28 cellular contexts compared by ENCODE assay signal in the genomic region with DNA sequence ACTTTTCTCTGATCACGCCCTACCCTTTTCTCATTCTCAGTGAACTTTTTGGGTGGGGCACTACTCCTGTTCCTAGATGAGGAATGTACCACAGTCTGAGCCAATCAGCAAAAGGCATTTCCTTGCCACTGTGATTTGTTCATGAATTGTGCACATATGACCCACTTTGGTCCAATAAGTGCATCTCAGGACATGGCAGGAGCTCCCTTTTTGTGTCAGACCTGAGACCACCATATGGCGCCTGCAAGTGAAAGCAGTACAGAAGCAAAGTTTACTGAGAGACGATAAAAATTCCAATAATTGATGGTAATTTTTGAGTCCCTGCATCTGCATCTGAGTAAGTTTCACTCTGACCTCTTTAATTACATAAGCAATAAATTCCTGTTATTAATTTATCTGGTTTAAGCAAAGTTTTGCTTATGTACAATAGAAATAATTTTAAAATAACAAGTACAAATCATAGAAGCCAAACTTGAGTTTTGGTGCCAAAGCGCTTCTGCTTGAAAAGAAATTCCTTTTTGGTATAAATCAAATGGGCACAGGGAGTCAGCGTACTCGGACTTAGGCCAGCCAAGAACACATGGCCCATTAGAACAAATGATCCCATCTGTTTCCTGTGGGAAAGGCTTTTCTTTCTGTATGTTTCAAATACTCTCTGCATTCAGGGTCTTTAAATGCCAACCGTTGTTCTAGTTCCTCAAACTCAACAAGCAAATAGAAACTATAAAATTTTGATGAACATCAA.
"Had no signal": no experiment of that assay in that cellular context is flagged by ENCODE, and none has a peak within 500 bp of the region (broad histone marks: within the 10 kb centered on the region; RNA-seq: fewer than 3 reads in every experiment).

No MANE protein-coding gene starts in this region.

- ATAC-seq: activated CD4-positive, alpha-beta T cell treated with anti-CD3 and anti-CD28 coated beads for 36 hours; activated CD8-positive, alpha-beta memory T cell treated with anti-CD3 and anti-CD28 coated beads, Interleukin-2, amount 10 ng/mL, durations not matched to agents 7 days and 5 days; activated CD8-positive, alpha-beta T cell treated with anti-CD3 and anti-CD28 coated beads, Interleukin-2, amount 10 ng/mL, durations not matched to agents 7 days and 5 days; activated naive CD4-positive, alpha-beta T cell treated with anti-CD3 and anti-CD28 coated beads, Interleukin-2, amount 50 U/mL, for 72 hours; effector memory CD8-positive, alpha-beta T cell; foreskin keratinocyte; gastrocnemius medialis; heart right ventricle had no signal

- H3K27ac Mint-ChIP-seq: activated CD4-positive, alpha-beta memory T cell treated with anti-CD3 and anti-CD28 coated beads for 36 hours; activated CD4-positive, alpha-beta T cell treated with anti-CD3 and anti-CD28 coated beads for 36 hours; activated CD4-positive, alpha-beta T cell treated with anti-CD3 and anti-CD28 coated beads, Interleukin-2, amount 10 ng/mL, durations not matched to agents 24 days and 14 days; activated CD8-positive, alpha-beta memory T cell treated with anti-CD3 and anti-CD28 coated beads, Interleukin-2, amount 10 ng/mL, durations not matched to agents 7 days and 5 days; activated CD8-positive, alpha-beta T cell treated with anti-CD3 and anti-CD28 coated beads, Interleukin-2, amount 10 ng/mL, durations not matched to agents 7 days and 5 days; activated naive CD4-positive, alpha-beta T cell treated with anti-CD3 and anti-CD28 coated beads, Interleukin-2, amount 10 ng/mL, durations not matched to agents 7 days and 5 days; activated naive CD4-positive, alpha-beta T cell treated with anti-CD3 and anti-CD28 coated beads, Interleukin-2, amount 50 U/mL, for 72 hours; activated naive CD8-positive, alpha-beta T cell treated with anti-CD3 and anti-CD28 coated beads, Interleukin-2, amount 10 ng/mL, durations not matched to agents 7 days and 5 days; activated T-helper 1 cell treated with anti-CD3 and anti-CD28 coated beads, Interleukin-12 subunit alpha, Interleukin-12 subunit beta, Interleukin-2, Interleukin-4 antibody, amounts not matched to agents 30 ng/mL and 10 ng/mL and 1 ng/mL, durations not matched to agents 14 hours and 24 hours and 36 hours; brain; effector memory CD8-positive, alpha-beta T cell had no signal

- DNase-seq: activated CD4-positive, alpha-beta memory T cell treated with anti-CD3 and anti-CD28 coated beads for 36 hours; activated CD4-positive, alpha-beta T cell treated with anti-CD3 and anti-CD28 coated beads for 36 hours; activated CD4-positive, alpha-beta T cell treated with anti-CD3 and anti-CD28 coated beads, Interleukin-2, amount 10 ng/mL, durations not matched to agents 24 days and 14 days; activated CD4-positive, CD25-positive, alpha-beta regulatory T cell; activated CD4-positive, CD25-positive, alpha-beta regulatory T cell treated with anti-CD3 and anti-CD28 coated beads, Interleukin-2, amount 50 U/mL, for 72 hours; activated CD8-positive, alpha-beta memory T cell treated with anti-CD3 and anti-CD28 coated beads, Interleukin-2, amount 10 ng/mL, durations not matched to agents 7 days and 5 days; activated CD8-positive, alpha-beta memory T cell treated with anti-CD3 and anti-CD28 coated beads, Interleukin-2, amount 50 U/mL, for 4 hours; activated CD8-positive, alpha-beta T cell treated with anti-CD3 and anti-CD28 coated beads, Interleukin-2, amount 10 ng/mL, durations not matched to agents 7 days and 5 days; activated gamma-delta T cell; activated naive CD4-positive, alpha-beta T cell; activated naive CD4-positive, alpha-beta T cell treated with anti-CD3 and anti-CD28 coated beads, Interleukin-2, amount 10 ng/mL, durations not matched to agents 7 days and 5 days; activated naive CD8-positive, alpha-beta T cell treated with anti-CD3 and anti-CD28 coated beads, Interleukin-2, amount 10 ng/mL, durations not matched to agents 7 days and 5 days; activated T-cell treated with anti-CD3 and anti-CD28 coated beads, Interleukin-2, amount 50 U/mL, for 1 hour; activated T-cell treated with anti-CD3 and anti-CD28 coated beads, Interleukin-2, amount 50 U/mL, for 48 hours; central memory CD4-positive, alpha-beta T cell; cortex of kidney; dermis blood vessel endothelial cell; effector CD4-positive, alpha-beta T cell; effector memory CD8-positive, alpha-beta T cell; erythroblast; foreskin keratinocyte; gastrocnemius medialis; heart right ventricle; hippocampal formation; T-helper 2 cell had no signal

- H3K27me3 Mint-ChIP-seq: activated CD4-positive, alpha-beta memory T cell treated with anti-CD3 and anti-CD28 coated beads for 36 hours; activated CD4-positive, alpha-beta T cell treated with anti-CD3 and anti-CD28 coated beads for 36 hours; activated CD4-positive, alpha-beta T cell treated with anti-CD3 and anti-CD28 coated beads, Interleukin-2, amount 10 ng/mL, durations not matched to agents 24 days and 14 days; activated CD8-positive, alpha-beta memory T cell treated with anti-CD3 and anti-CD28 coated beads, Interleukin-2, amount 10 ng/mL, durations not matched to agents 7 days and 5 days; activated naive CD4-positive, alpha-beta T cell treated with anti-CD3 and anti-CD28 coated beads, Interleukin-2, amount 10 ng/mL, durations not matched to agents 7 days and 5 days; activated naive CD8-positive, alpha-beta T cell treated with anti-CD3 and anti-CD28 coated beads, Interleukin-2, amount 10 ng/mL, durations not matched to agents 7 days and 5 days; effector memory CD8-positive, alpha-beta T cell had no signal

- H3K36me3 Mint-ChIP-seq: activated CD4-positive, alpha-beta memory T cell treated with anti-CD3 and anti-CD28 coated beads for 36 hours; activated CD8-positive, alpha-beta memory T cell treated with anti-CD3 and anti-CD28 coated beads, Interleukin-2, amount 10 ng/mL, durations not matched to agents 7 days and 5 days; activated naive CD4-positive, alpha-beta T cell treated with anti-CD3 and anti-CD28 coated beads, Interleukin-2, amount 10 ng/mL, durations not matched to agents 7 days and 5 days; activated naive CD4-positive, alpha-beta T cell treated with anti-CD3 and anti-CD28 coated beads, Interleukin-2, amount 50 U/mL, for 72 hours; activated naive CD8-positive, alpha-beta T cell treated with anti-CD3 and anti-CD28 coated beads, Interleukin-2, amount 10 ng/mL, durations not matched to agents 7 days and 5 days; brain had no signal

- H3K4me1 Mint-ChIP-seq: activated CD4-positive, alpha-beta T cell treated with anti-CD3 and anti-CD28 coated beads for 36 hours; activated CD4-positive, alpha-beta T cell treated with anti-CD3 and anti-CD28 coated beads, Interleukin-2, amount 10 ng/mL, durations not matched to agents 24 days and 14 days; activated CD8-positive, alpha-beta memory T cell treated with anti-CD3 and anti-CD28 coated beads, Interleukin-2, amount 10 ng/mL, durations not matched to agents 7 days and 5 days; activated naive CD4-positive, alpha-beta T cell treated with anti-CD3 and anti-CD28 coated beads, Interleukin-2, amount 10 ng/mL, durations not matched to agents 7 days and 5 days; activated naive CD8-positive, alpha-beta T cell treated with anti-CD3 and anti-CD28 coated beads, Interleukin-2, amount 10 ng/mL, durations not matched to agents 7 days and 5 days; brain had no signal

- H3K4me3 Mint-ChIP-seq: activated CD4-positive, alpha-beta memory T cell treated with anti-CD3 and anti-CD28 coated beads for 36 hours; activated CD4-positive, alpha-beta T cell treated with anti-CD3 and anti-CD28 coated beads for 36 hours; activated CD4-positive, alpha-beta T cell treated with anti-CD3 and anti-CD28 coated beads, Interleukin-2, amount 10 ng/mL, durations not matched to agents 24 days and 14 days; activated CD8-positive, alpha-beta memory T cell treated with anti-CD3 and anti-CD28 coated beads, Interleukin-2, amount 10 ng/mL, durations not matched to agents 7 days and 5 days; activated CD8-positive, alpha-beta T cell treated with anti-CD3 and anti-CD28 coated beads, Interleukin-2, amount 10 ng/mL, durations not matched to agents 7 days and 5 days; activated naive CD4-positive, alpha-beta T cell treated with anti-CD3 and anti-CD28 coated beads, Interleukin-2, amount 10 ng/mL, durations not matched to agents 7 days and 5 days; activated naive CD8-positive, alpha-beta T cell treated with anti-CD3 and anti-CD28 coated beads, Interleukin-2, amount 10 ng/mL, durations not matched to agents 7 days and 5 days; activated T-helper 1 cell treated with anti-CD3 and anti-CD28 coated beads, Interleukin-12 subunit alpha, Interleukin-12 subunit beta, Interleukin-2, Interleukin-4 antibody, amounts not matched to agents 30 ng/mL and 10 ng/mL and 1 ng/mL, durations not matched to agents 14 hours and 24 hours and 36 hours; brain; effector memory CD8-positive, alpha-beta T cell had no signal
